8 cellular contexts compared by ENCODE assay signal in genomic region chr15:59138243-59138642, GRCh38. TPM values are rescaled to one million over a fixed set of nuclear protein-coding genes. Genes with fewer than 3 reads are reported as not detected.
DNase-seq lines count a peak whose midpoint lies in the region; ATAC-seq and TF ChIP-seq lines count a peak whose summit lies in the region.

No MANE protein-coding gene starts in this region.

- H3K4me1 Mint-ChIP-seq in activated T-helper 17 cell treated with anti-CD3 and anti-CD28 coated beads, Interleukin-2, amount 50 U/mL, for 72 hours: peaks cover 17% of the 10 kb centered on the region

- H3K36me3 ChIP-seq in Peyer's patch (peaks cover 0 to 55% (median 0%) of the 10 kb centered on the region in 3 donors), cardiac muscle cell (peaks cover 8% of the 10 kb centered on the region)

- ATAC-seq in activated T-helper 17 cell treated with anti-CD3 and anti-CD28 coated beads, Interleukin-2, amount 50 U/mL, for 72 hours (replicated peaks): peak; percentile 54

- TF ChIP-seq CTCF in Peyer's patch (IDR thresholded peaks at IDR 0.05) (peak; percentile 31 to 71 (median 63)), cardiac muscle cell (IDR thresholded peaks at IDR 0.05; ENCODE audit: low read depth, low read length) (peak; percentile 67)

- peaks cover 5% of the 10 kb centered on the region for H3K36me3 Mint-ChIP-seq in activated T-helper 17 cell treated with anti-CD3 and anti-CD28 coated beads, Interleukin-2, amount 50 U/mL, for 72 hours (ENCODE audit: low read depth)

- no peaks in the 10 kb centered on the region for H3K9me3 Mint-ChIP-seq in activated T-helper 17 cell treated with anti-CD3 and anti-CD28 coated beads, Interleukin-2, amount 50 U/mL, for 72 hours

- H3K9me3 ChIP-seq in Peyer's patch (no peaks in the 10 kb centered on the region), cardiac muscle cell (ENCODE audit: low read depth) (no peaks in the 10 kb centered on the region)

- DNase-seq in ELR (ENCODE audit: low read depth) (peak; percentile 66), HEK293T (ENCODE audit: extremely low spot score) (peak; percentile 62), Peyer's patch (peak; percentile 63 to 81 (median 72)), cardiac muscle cell (ENCODE audit: low read depth in 1 of 2, low spot score in 1 of 2) (peak; percentile 44 to 58), NCI-H2029 treated with DMSO at 0.1 percent for 48 hours (lab: John Stamatoyannopoulos, UW) (no peak), superior temporal gyrus (ENCODE audit: extremely low spot score) (no peak)
- DNase-seq in stimulated activated CD4-positive, alpha-beta T cell treated with anti-CD3 and anti-CD28 coated beads, Interleukin-15, amount 100 ng/mL, for 24 hours: peak; percentile 65

- no peaks in the 10 kb centered on the region for H3K4me1 ChIP-seq in Peyer's patch
- no peaks in the 10 kb centered on the region for H3K4me1 ChIP-seq in cardiac muscle cell (ENCODE audit: low read depth)

- H3K4me3 ChIP-seq in Peyer's patch (no peak overlapping the region), cardiac muscle cell (no peak overlapping the region)

- H3K4me3 Mint-ChIP-seq in activated T-helper 17 cell treated with anti-CD3 and anti-CD28 coated beads, Interleukin-2, amount 50 U/mL, for 72 hours: peak overlapping the region; percentile 45

- H3K27me3 Mint-ChIP-seq in activated T-helper 17 cell treated with anti-CD3 and anti-CD28 coated beads, Interleukin-2, amount 50 U/mL, for 72 hours: no peaks in the 10 kb centered on the region

- H3K27ac Mint-ChIP-seq in activated T-helper 17 cell treated with anti-CD3 and anti-CD28 coated beads, Interleukin-2, amount 50 U/mL, for 72 hours: peak overlapping the region; percentile 78

- CTCF ChIA-PET in HEK293T (lab: Yijun Ruan, JAX): interaction anchor here (0.6 kb wide), 1 partner anchor 390 kb away, joined by 3 read pairs; no protein-coding TSS in a partner anchor

- H3K27ac ChIP-seq in Peyer's patch: no peak overlapping the region
- H3K27ac ChIP-seq in cardiac muscle cell: no peak overlapping the region

- POLR2A ChIA-PET in HEK293T (lab: Yijun Ruan, JAX): no interaction called here

- no peak for TF ChIP-seq POLR2A in Peyer's patch (IDR thresholded peaks at IDR 0.05)

- H3K27me3 ChIP-seq in Peyer's patch (no peaks in the 10 kb centered on the region), cardiac muscle cell (no peaks in the 10 kb centered on the region)

TF ChIP-seq in HEK293T, 16 proteins besides CTCF, POLR2A, EP300 and RAD21:
- TF ChIP-seq SP1 (IDR thresholded peaks at IDR 0.05): no peak

RNA-seq across cellular contexts. Expression of gene CCNB2, which starts 33.3 kb away (rescaled TPM):
- total RNA-seq in Peyer's patch (10 to 100 TPM in 1 of 4 donors, 1 to 10 TPM in 3; 5.2 to 18.2 (median 8.2) TPM), cardiac muscle cell (11.2 and 86.1 TPM in 2 replicates)
- total RNA-seq in activated T-helper 17 cell treated with anti-CD3 and anti-CD28 coated beads, Interleukin-2, amount 50 U/mL, for 72 hours: 10 to 100 TPM; 68.5 to 72.8 TPM
- polyA plus RNA-seq in cardiac muscle cell: 10.5 and 159 TPM in 2 replicates

Comparison
In these comparisons a context has a peak if more than half of its experiments do, and no peak if none do; other contexts are left out.
1. DNase-seq: peak in ELR (single experiment), HEK293T (single experiment), Peyer's patch (3 of 3), cardiac muscle cell (2 of 2) and stimulated activated CD4-positive, alpha-beta T cell treated with anti-CD3 and anti-CD28 coated beads, Interleukin-15, amount 100 ng/mL, for 24 hours (single experiment); none in NCI-H2029 treated with DMSO at 0.1 percent for 48 hours (single experiment) and superior temporal gyrus (single experiment).